Comparison of ENCODE assay signal across 8 cellular contexts in the genomic region with DNA sequence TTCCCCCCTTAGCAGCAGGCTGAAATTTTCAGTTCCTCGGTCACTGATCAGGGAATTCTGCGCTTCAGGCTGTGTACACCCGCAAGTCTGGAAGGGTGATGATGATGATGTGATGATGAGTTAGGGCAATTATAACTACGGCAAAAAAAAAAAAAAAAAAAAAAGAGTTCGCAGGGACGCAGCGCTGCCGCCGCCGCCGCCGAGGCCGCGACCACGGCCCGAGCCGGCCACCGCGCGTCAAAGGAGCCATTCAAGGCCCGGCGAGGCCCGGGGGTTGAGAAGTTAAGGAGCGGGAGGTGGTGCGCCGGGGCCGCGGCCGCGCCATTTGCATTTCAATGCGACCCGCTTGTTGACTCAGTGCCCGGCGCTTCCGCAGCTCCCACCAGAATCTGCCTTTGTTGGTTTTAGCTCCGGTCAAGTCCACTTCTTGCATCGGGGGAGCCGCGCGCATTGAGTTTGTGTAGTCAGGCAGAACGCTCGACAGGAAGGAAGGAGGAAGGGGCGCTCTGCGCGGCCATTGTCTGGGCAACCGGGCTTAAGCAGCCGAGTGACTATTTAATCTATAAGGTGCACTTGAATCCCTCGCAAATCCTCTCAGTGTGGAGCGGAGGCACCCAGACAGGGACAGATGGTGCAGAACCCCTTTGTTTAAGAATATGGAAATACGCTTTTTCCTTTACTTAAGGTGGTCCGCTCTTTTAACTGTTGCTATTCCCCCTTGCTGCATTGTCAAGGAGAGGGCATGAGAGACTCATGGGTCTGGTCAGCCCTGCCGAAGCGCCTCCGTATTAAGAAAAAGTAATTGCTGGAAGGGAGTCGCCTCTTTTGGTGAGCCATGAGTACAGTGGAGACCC.
DNase-seq lines count a peak whose midpoint lies in the region; ATAC-seq and TF ChIP-seq lines count a peak whose summit lies in the region.

No MANE protein-coding gene starts in this region.

- H3K4me2 ChIP-seq in OCI-LY3 (ENCODE audit: low read length) (peak overlapping the region; percentile 49), mammary epithelial cell (ENCODE audit: insufficient read depth, low read depth, low read length) (peak overlapping the region; percentile 91)

- peak overlapping the region; percentile 13; the same call in 1 of the 2 replicates for H2AFZ ChIP-seq in OCI-LY3 (ENCODE audit: low read depth, low read length)
- peak overlapping the region; percentile 95 for H2AFZ ChIP-seq in mammary epithelial cell (ENCODE audit: low read depth, low read length)

- no peaks in the 10 kb centered on the region for H3K9me3 Mint-ChIP-seq in MCF 10A (ENCODE audit: unreplicated experiment)

- CTCF ChIA-PET in MCF 10A (lab: Yijun Ruan, JAX), result interaction anchor here (0.7 kb wide), 1 partner anchor 16 kb away, joined by 3 read pairs; no protein-coding TSS in a partner anchor
- CTCF ChIA-PET in mammary epithelial cell (lab: Charles Lee; ENCODE audit: low non-redundant PET), result no interaction called here

- H3K36me3 ChIP-seq in breast epithelium (no peaks in the 10 kb centered on the region), OCI-LY3 (replicated peaks; ENCODE audit: low read depth, low read length) (no peaks in the 10 kb centered on the region), mammary epithelial cell (ENCODE audit: insufficient read depth, low read length) (no peaks in the 10 kb centered on the region), rectal smooth muscle tissue (ENCODE audit: control insufficient read depth, insufficient read depth, low read length) (no peaks in the 10 kb centered on the region)

- H4K20me1 ChIP-seq in OCI-LY3 (ENCODE audit: insufficient read depth, low read length) (no peaks in the 10 kb centered on the region), mammary epithelial cell (ENCODE audit: insufficient read depth, low read length) (no peaks in the 10 kb centered on the region)

- peak; percentile 78 for ATAC-seq in HG03354 (IDR thresholded peaks at IDR 0.05; ENCODE audit: poor library complexity, severe bottlenecking, unreplicated experiment)
- no peak for ATAC-seq in HG03159 (IDR thresholded peaks at IDR 0.05; ENCODE audit: unreplicated experiment)

- dilution Hi-C loops in mammary epithelial cell (cut with HindIII; ENCODE audit: low sequenced_read_pairs), result no loop called here

- no peak overlapping the region for H3K4me3 Mint-ChIP-seq in MCF 10A (ENCODE audit: unreplicated experiment)

- POLR2A ChIA-PET in MCF 10A (lab: Yijun Ruan, JAX), result no interaction called here

- BruUV-seq in MCF 10A (replicated peaks; lab: Mats Ljungman, UMichigan) (no TSS peak), mammary epithelial cell (replicated peaks; lab: Mats Ljungman, UMichigan) (no TSS peak)

- no peak for TF ChIP-seq POLR2A in breast epithelium (IDR thresholded peaks at IDR 0.05)

- no peaks in the 10 kb centered on the region for H3K27me3 Mint-ChIP-seq in MCF 10A (ENCODE audit: insufficient read depth, unreplicated experiment)

- H3K9me3 ChIP-seq in breast epithelium, result no peaks in the 10 kb centered on the region
- H3K9me3 ChIP-seq in OCI-LY3 (ENCODE audit: insufficient read depth, low read length), result no peaks in the 10 kb centered on the region
- no peaks in the 10 kb centered on the region for H3K9me3 ChIP-seq in mammary epithelial cell (replicated peaks; ENCODE audit: insufficient read depth, low read length)

- intact Hi-C loops in breast epithelium (cut with DNase I; ENCODE audit: low total_unique reads) (no loop called here), MCF 10A (cut with micrococcal nuclease) (no loop called here), mammary epithelial cell (cut with micrococcal nuclease) (no loop called here)

- H3K27me3 ChIP-seq in breast epithelium, result no peaks in the 10 kb centered on the region
- H3K27me3 ChIP-seq in OCI-LY3 (ENCODE audit: low read depth, low read length), result no peaks in the 10 kb centered on the region; the same call in 1 of the 2 replicates
- H3K27me3 ChIP-seq in mammary epithelial cell (ENCODE audit: insufficient read depth, low read length), result no peaks in the 10 kb centered on the region
- H3K27me3 ChIP-seq in rectal smooth muscle tissue (ENCODE audit: control insufficient read depth, insufficient read depth, low read length), result no peaks in the 10 kb centered on the region

- no peaks in the 10 kb centered on the region for H3K36me3 Mint-ChIP-seq in MCF 10A (ENCODE audit: insufficient read depth, unreplicated experiment)

- H3K79me2 ChIP-seq in OCI-LY3 (ENCODE audit: low read length) (no peaks in the 10 kb centered on the region), mammary epithelial cell (ENCODE audit: insufficient read depth, low read length) (no peaks in the 10 kb centered on the region)

- in situ Hi-C loops in mammary epithelial cell (cut with MboI; ENCODE audit: low sequenced_read_pairs in 2 of 2), result no loop called here

- H3K4me1 Mint-ChIP-seq in MCF 10A (ENCODE audit: insufficient read depth, unreplicated experiment), result no peaks in the 10 kb centered on the region

- H3K4me1 ChIP-seq in breast epithelium (no peaks in the 10 kb centered on the region), OCI-LY3 (ENCODE audit: low read length) (no peaks in the 10 kb centered on the region), mammary epithelial cell (ENCODE audit: insufficient read depth, low read length) (peaks cover 5% of the 10 kb centered on the region), rectal smooth muscle tissue (ENCODE audit: control insufficient read depth, insufficient read depth, low read length) (no peaks in the 10 kb centered on the region)

- H3K27ac ChIP-seq in breast epithelium (peak overlapping the region; percentile 61 to 70), OCI-LY3 (ENCODE audit: low read length) (no peak overlapping the region), mammary epithelial cell (ENCODE audit: insufficient read depth, low read depth, low read length) (no peak overlapping the region), rectal smooth muscle tissue (ENCODE audit: low read depth, low read length) (peak overlapping the region; percentile 38)

- TF ChIP-seq CTCF in breast epithelium (IDR thresholded peaks at IDR 0.05) (no peak), MCF 10A (IDR thresholded peaks at IDR 0.05; ENCODE audit: unreplicated experiment) (no peak), OCI-LY3 (IDR thresholded peaks at IDR 0.05; ENCODE audit: low read depth, low read length) (no peak), mammary epithelial cell (conservative IDR thresholded peaks at IDR 0.05 in 1 of 2, IDR thresholded peaks at IDR 0.05 in 1 of 2; ENCODE audit: extremely low read depth in 1 of 2, insufficient read depth in 1 of 2, low read depth in 1 of 2, low read length in 2 of 2) (no peak)

- H3K9ac ChIP-seq in OCI-LY3 (ENCODE audit: low read length), result 0 out of 2 replicates have a peak overlapping the region, but pooled peaks have one; percentile 4
- no peak overlapping the region for H3K9ac ChIP-seq in mammary epithelial cell (ENCODE audit: insufficient read depth, low read length)
- H3K9ac ChIP-seq in rectal smooth muscle tissue (ENCODE audit: low read length), result no peak overlapping the region

- peak overlapping the region; percentile 54 to 81 (median 62) for H3K4me3 ChIP-seq in breast epithelium
- H3K4me3 ChIP-seq in OCI-LY3 (ENCODE audit: low read length), result peak overlapping the region; percentile 77
- peak overlapping the region; percentile 17 to 49 (median 42) for H3K4me3 ChIP-seq in mammary epithelial cell (replicated peaks in 1 of 3; ENCODE audit: insufficient read depth in 1 of 3, low read depth in 2 of 3, low read length in 3 of 3)
- H3K4me3 ChIP-seq in iPS-11a (ENCODE audit: low read depth, low read length), result peak overlapping the region; percentile 42
- H3K4me3 ChIP-seq in rectal smooth muscle tissue (ENCODE audit: low read length), result peak overlapping the region; percentile 72

- H3K27ac Mint-ChIP-seq in MCF 10A (ENCODE audit: low read depth, unreplicated experiment), result no peak overlapping the region

- peak in 1 of 2 donors; percentile 52 for DNase-seq in breast epithelium (ENCODE audit: low spot score in 2 of 2)
- DNase-seq in MCF 10A (ENCODE audit: unreplicated experiment), result no peak
- DNase-seq in mammary epithelial cell, result no peak

- 49% methylated on average over 17 of the region's 55 CpGs for whole genome bisulfite sequencing in mammary epithelial cell (ENCODE audit: low coverage, missing lambda C conversion rate)

Comparison
In these comparisons a context has a peak if more than half of its experiments do, and no peak if none do; other contexts are left out.
1. H3K27ac ChIP-seq: peak in breast epithelium (2 of 2) and rectal smooth muscle tissue (single experiment); none in OCI-LY3 (single experiment) and mammary epithelial cell (single experiment).
2. Peak in every context shown above with its lines, with median percentiles within 50 percentile points of each other: H3K4me3 ChIP-seq.